ENCODE assay signal across 10 cellular contexts in genomic region chr3:147410518-147411234, GRCh38. TPM values are rescaled to one million over a fixed set of nuclear protein-coding genes. Genes with fewer than 3 reads are reported as not detected.
DNase-seq lines count a peak whose midpoint lies in the region; ATAC-seq and TF ChIP-seq lines count a peak whose summit lies in the region.
"Had no signal": no experiment of that assay in that cellular context is flagged by ENCODE, and none has a peak within 500 bp of the region (broad histone marks: within the 10 kb centered on the region; RNA-seq: fewer than 3 reads in every experiment).

No MANE protein-coding gene starts in this region.

- H3K9ac ChIP-seq in HUES48 (ENCODE audit: low read depth, low read length) = no peak overlapping the region

- no peaks in the 10 kb centered on the region for H3K9me3 ChIP-seq in HUES48 (ENCODE audit: control insufficient read depth, insufficient read depth, low read length)
- H3K9me3 ChIP-seq: mucosa of descending colon had no signal

- in situ Hi-C loops in ACHN (cut with HindIII; ENCODE audit: low pct_ligation_motif_present, low pct_unique_long_range_greater_than_20kb, low sequenced_read_pairs) = no loop called here

- H3K4me3 Mint-ChIP-seq in central memory CD8-positive, alpha-beta T cell = peak overlapping the region; percentile 61
- H3K4me3 Mint-ChIP-seq in naive thymus-derived CD8-positive, alpha-beta T cell = peak overlapping the region; percentile 27 to 82 (median 68)

- no peak for TF ChIP-seq CTCF in BJ (IDR thresholded peaks at IDR 0.05; ENCODE audit: insufficient read depth, low read depth, low read length)

- no peak for ATAC-seq in central memory CD8-positive, alpha-beta T cell (replicated peaks; ENCODE audit: extremely low read depth, poor library complexity, severe bottlenecking)
- ATAC-seq in naive thymus-derived CD8-positive, alpha-beta T cell = peak in 1 of 2 donors; percentile 70
- ATAC-seq in GM19463 (IDR thresholded peaks at IDR 0.05; ENCODE audit: unreplicated experiment) = no peak
- ATAC-seq: mucosa of descending colon had no signal

- H3K27me3 Mint-ChIP-seq in central memory CD8-positive, alpha-beta T cell = peaks cover 90% of the 10 kb centered on the region
- H3K27me3 Mint-ChIP-seq in naive thymus-derived CD8-positive, alpha-beta T cell = peaks cover 50 to 92% (median 72%) of the 10 kb centered on the region in 5 donors

- peaks cover 11% of the 10 kb centered on the region for H3K36me3 Mint-ChIP-seq in central memory CD8-positive, alpha-beta T cell (ENCODE audit: insufficient read depth)
- H3K36me3 Mint-ChIP-seq in naive thymus-derived CD8-positive, alpha-beta T cell = peaks cover 21 to 48% (median 40%) of the 10 kb centered on the region in 3 donors

- H3K27me3 ChIP-seq in BJ (ENCODE audit: control insufficient read depth, insufficient read depth, low read length) = peaks cover 17% of the 10 kb centered on the region
- H3K27me3 ChIP-seq in HUES48 (ENCODE audit: control insufficient read depth, insufficient read depth, low read length) = peaks cover 100% of the 10 kb centered on the region

- CTCF ChIA-PET in BJ (lab: Yijun Ruan, JAX) = interaction anchor here (0.6 to 1.6 kb wide), 3 partner anchors 9 to 17 kb away, joined by 3 to 4 read pairs (median 3); no protein-coding TSS in a partner anchor

- H3K9me3 Mint-ChIP-seq in central memory CD8-positive, alpha-beta T cell = peaks cover 10% of the 10 kb centered on the region
- peaks cover 7 to 65% (median 32%) of the 10 kb centered on the region in 9 donors for H3K9me3 Mint-ChIP-seq in naive thymus-derived CD8-positive, alpha-beta T cell

- peaks cover 8% of the 10 kb centered on the region for H3K4me1 Mint-ChIP-seq in central memory CD8-positive, alpha-beta T cell
- H3K4me1 Mint-ChIP-seq in naive thymus-derived CD8-positive, alpha-beta T cell = peaks cover 22 to 46% (median 41%) of the 10 kb centered on the region in 4 donors

- H3K27ac Mint-ChIP-seq in central memory CD8-positive, alpha-beta T cell (ENCODE audit: low read depth) = no peak overlapping the region
- peak overlapping the region in 3 of 10 donors; percentile 37 to 76 (median 44) for H3K27ac Mint-ChIP-seq in naive thymus-derived CD8-positive, alpha-beta T cell

- POLR2A ChIA-PET in BJ (lab: Charles Lee) = interaction anchor here (0.7 kb wide), 1 partner anchor 18 kb away, joined by 3 read pairs; no protein-coding TSS in a partner anchor
- POLR2A ChIA-PET in naive thymus-derived CD8-positive, alpha-beta T cell (lab: Charles Lee) = no interaction called here

- H3K4me3 ChIP-seq in BJ (ENCODE audit: low read depth, low read length) (peak overlapping the region; percentile 60), HUES48 (ENCODE audit: low read depth, low read length) (peak overlapping the region; percentile 31)
- H3K4me3 ChIP-seq: mucosa of descending colon had no signal

- no peak overlapping the region for H3K27ac ChIP-seq in HUES48 (ENCODE audit: low read depth, low read length)

- H3K4me1 ChIP-seq in HUES48 (ENCODE audit: control insufficient read depth, insufficient read depth, low read length) = peaks cover 55% of the 10 kb centered on the region

- H3K36me3 ChIP-seq in BJ (ENCODE audit: control insufficient read depth, insufficient read depth, low read length) (no peaks in the 10 kb centered on the region), HUES48 (ENCODE audit: control insufficient read depth, insufficient read depth, low read length) (no peaks in the 10 kb centered on the region)

- DNase-seq in BJ (ENCODE audit: low read depth) (peak; percentile 51), ACHN (no peak), NCI-H1930 (lab: John Stamatoyannopoulos, UW) (no peak)
- no peak for DNase-seq in central memory CD8-positive, alpha-beta T cell (ENCODE audit: low spot score in 2 of 2)
- peak in 2 of 10 donors; percentile 19 to 28 for DNase-seq in naive thymus-derived CD8-positive, alpha-beta T cell
- DNase-seq in stimulated activated CD4-positive, alpha-beta T cell treated with anti-CD3 and anti-CD28 coated beads, Interleukin-2, amount 100 ng/mL, for 48 hours = no peak
- DNase-seq: mucosa of descending colon had no signal

RNA-seq across cellular contexts. Expression of gene ZIC1, which starts 1.5 kb away (rescaled TPM):
- 19.5 and 28.5 TPM in 2 replicates for polyA plus RNA-seq in BJ (2011; rRNA removed)
- polyA minus RNA-seq in BJ (2011; rRNA and poly(A)+ RNA removed) = 6.2 and 17.0 TPM in 2 replicates
- not detected for total RNA-seq in naive thymus-derived CD8-positive, alpha-beta T cell
- not detected for polyA plus RNA-seq in naive thymus-derived CD8-positive, alpha-beta T cell

RNA-seq across cellular contexts. Expression of gene ZIC4, which starts 4.3 kb away (rescaled TPM):
- 3.2 and 3.4 TPM in 2 replicates for polyA plus RNA-seq in BJ (2011; rRNA removed)
- 1.1 and 2.0 TPM in 2 replicates for polyA minus RNA-seq in BJ (2011; rRNA and poly(A)+ RNA removed)
- total RNA-seq in naive thymus-derived CD8-positive, alpha-beta T cell = not detected
- not detected for polyA plus RNA-seq in naive thymus-derived CD8-positive, alpha-beta T cell
- total RNA-seq: mucosa of descending colon, SK-MEL-5 had no signal

Comparison
In these comparisons a context has a peak if more than half of its experiments do, and no peak if none do; other contexts are left out.
1. RNA of gene ZIC1, which starts 1.5 kb away (polyA plus RNA-seq): 19.5 to 28.5 TPM in BJ; not detected in naive thymus-derived CD8-positive, alpha-beta T cell; every median in the first group is over 10 times any median in the second.